ENCODE assay signal across 21 cellular contexts in the genomic region with DNA sequence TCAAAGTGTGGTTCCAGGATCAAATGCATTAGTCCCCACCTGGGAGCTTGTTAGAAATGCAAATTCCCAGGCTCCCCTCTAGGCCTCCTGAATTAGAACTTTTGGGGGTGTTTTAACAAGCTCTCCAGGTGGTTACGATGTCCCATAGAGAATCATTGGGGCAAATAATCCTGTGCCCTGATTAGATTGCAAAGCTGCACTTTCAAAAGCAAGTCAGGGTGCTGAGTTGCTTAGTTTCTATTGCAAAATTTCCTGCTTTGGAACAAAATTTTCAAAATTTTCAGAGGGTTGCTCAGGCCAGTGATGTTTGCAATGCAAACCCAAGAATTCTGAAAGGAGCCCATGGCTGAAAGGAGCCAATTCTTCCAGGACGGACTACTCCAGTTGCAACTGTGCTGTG.
A peak's percentile ranks its signal among the peaks of the same experiment; 100 is the strongest.
DNase-seq lines count a peak whose midpoint lies in the region; ATAC-seq, FAIRE-seq and TF ChIP-seq lines count a peak whose summit lies in the region.
"Had no signal": no experiment of that assay in that cellular context is flagged by ENCODE, and none has a peak within 500 bp of the region (broad histone marks: within the 10 kb centered on the region; RNA-seq: fewer than 3 reads in every experiment).

No MANE protein-coding gene starts in this region.

- no peak for TF ChIP-seq RAD21 in HepG2 (CRISPR knock-in tag; IDR thresholded peaks at IDR 0.05)

- no peak overlapping the region for H3K9ac ChIP-seq in HepG2 (ENCODE audit: insufficient read depth, low read depth, low read length)
- no peak overlapping the region for H3K9ac ChIP-seq in neural progenitor cell

- H2AFZ ChIP-seq in HepG2 (ENCODE audit: low read length) (no peak overlapping the region), neural progenitor cell (replicated peaks) (no peak overlapping the region)

- in situ Hi-C loops in HepG2 (cut with HindIII; ENCODE audit: extremely low pct_ligation_motif_present, low pct_unique_long_range_greater_than_20kb) = no loop called here

- H3K4me3 ChIP-seq in HepG2 (replicated peaks in 1 of 3; ENCODE audit: insufficient read depth in 1 of 3, low read depth in 2 of 3, low read length in 3 of 3) (no peak overlapping the region), right lobe of liver (no peak overlapping the region), neural progenitor cell (no peak overlapping the region)
- H3K4me3 ChIP-seq: prostate gland had no signal

- no peaks in the 10 kb centered on the region for H3K9me3 ChIP-seq in HepG2 (ENCODE audit: low read length)
- H3K9me3 ChIP-seq in right lobe of liver = no peaks in the 10 kb centered on the region
- no peaks in the 10 kb centered on the region for H3K9me3 ChIP-seq in neural progenitor cell (ENCODE audit: low read depth)
- H3K9me3 ChIP-seq: prostate gland had no signal

- peaks cover 2% of the 10 kb centered on the region for H3K9me3 Mint-ChIP-seq in neural progenitor cell
- H3K9me3 Mint-ChIP-seq: stimulated activated naive CD8-positive, alpha-beta T cell treated with anti-CD3 and anti-CD28 coated beads, Interleukin-15, Interleukin-2, amounts not matched to agents 100 ng/mL and 50 ng/mL, for 24 hours; T-helper 2 cell treated with Interferon-gamma antibody and Interleukin-4, amounts not matched to agents 5 μg/mL and 100 μg/mL, for 36 hours had no signal

- ATAC-seq in HepG2 (no peak), right lobe of liver (no peak), GM19324 (IDR thresholded peaks at IDR 0.05; ENCODE audit: low FRiP score, unreplicated experiment) (no peak), GM21423 (IDR thresholded peaks at IDR 0.05; ENCODE audit: unreplicated experiment) (no peak)
- ATAC-seq: left ventricle myocardium superior had no signal

- H4K20me1 ChIP-seq in HepG2 (ENCODE audit: insufficient read depth, low read length) (no peaks in the 10 kb centered on the region), neural progenitor cell (ENCODE audit: low read depth) (no peaks in the 10 kb centered on the region)

- H3K4me2 ChIP-seq in HepG2 (ENCODE audit: low read depth, low read length) (no peak overlapping the region), neural progenitor cell (peak overlapping the region; percentile 73)

- H3K4me1 Mint-ChIP-seq in neural progenitor cell = peaks cover 63% of the 10 kb centered on the region

- TF ChIP-seq CTCF in HepG2 (CRISPR knock-in tag; IDR thresholded peaks at IDR 0.05) = no peak
- TF ChIP-seq CTCF in right lobe of liver (IDR thresholded peaks at IDR 0.05) = no peak
- no peak for TF ChIP-seq CTCF in neural progenitor cell (IDR thresholded peaks at IDR 0.05)

- DNase-seq in HepG2 (ENCODE audit: low spot score) (no peak), right lobe of liver (no peak), fibroblast of gingiva (ENCODE audit: low read depth) (peak; percentile 45), neural progenitor cell (ENCODE audit: low spot score) (peak; percentile 59), NCI-H1436 (lab: John Stamatoyannopoulos, UW) (no peak), head of caudate nucleus (no peak)
- DNase-seq: activated CD4-positive, alpha-beta T cell treated with anti-CD3 and anti-CD28 coated beads for 4 hours; activated CD8-positive, alpha-beta memory T cell treated with anti-CD3 and anti-CD28 coated beads, Interleukin-2, amount 50 U/mL, for 4 hours; activated naive CD4-positive, alpha-beta T cell; dermis blood vessel endothelial cell; erythroblast; hypothalamus; KBM-7; left ventricle myocardium superior; NK-92 treated with Interleukin-12 subunit alpha and Interleukin-12 subunit beta, amount 100 ng/mL, for 24 hours had no signal

- BruUV-seq in HepG2 (replicated peaks; lab: Mats Ljungman, UMichigan) = no TSS peak

- H3K36me3 ChIP-seq in HepG2 (replicated peaks in 1 of 2; ENCODE audit: control insufficient read depth in 1 of 2, insufficient read depth in 2 of 2, low read length in 2 of 2) = peaks cover 0 to 5% of the 10 kb centered on the region in 2 experiments; a peak in 1 of 5 replicates
- H3K36me3 ChIP-seq in right lobe of liver = no peaks in the 10 kb centered on the region
- no peaks in the 10 kb centered on the region for H3K36me3 ChIP-seq in neural progenitor cell
- H3K36me3 ChIP-seq: prostate gland had no signal

- H3K79me2 ChIP-seq in HepG2 (ENCODE audit: insufficient read depth, low read length) (no peaks in the 10 kb centered on the region), neural progenitor cell (ENCODE audit: low read depth) (no peaks in the 10 kb centered on the region)

- H3K4me1 ChIP-seq in HepG2 (ENCODE audit: insufficient read depth, low read length) (peaks cover 43% of the 10 kb centered on the region), right lobe of liver (peaks cover 0 to 35% (median 10%) of the 10 kb centered on the region in 4 donors), neural progenitor cell (peaks cover 51% of the 10 kb centered on the region)

- peaks cover 44% of the 10 kb centered on the region for H3F3A ChIP-seq in neural progenitor cell (ENCODE audit: low read depth)

- no peak for TF ChIP-seq POLR2A in HepG2 (IDR thresholded peaks at IDR 0.05; ENCODE audit: insufficient read depth in 1 of 2, low read depth in 2 of 2, low read length in 2 of 2)
- TF ChIP-seq POLR2A in right lobe of liver (IDR thresholded peaks at IDR 0.05) = no peak

- intact Hi-C loops in HepG2 (cut with micrococcal nuclease; ENCODE audit: unreplicated experiment) (loop anchor here (1.0 kb wide), 1 partner anchor 25 kb away; no protein-coding TSS in a partner anchor), right lobe of liver (cut with DNase I) (no loop called here), head of caudate nucleus (cut with DNase I) (loop anchor here (5.0 to 10.0 kb wide), 2 partner anchors 268 to 416 kb away; partner anchors contain the start of gene MAML3)

- no peaks in the 10 kb centered on the region for H3K27me3 ChIP-seq in HepG2 (ENCODE audit: control insufficient read depth in 1 of 2, insufficient read depth in 2 of 2, low read length in 2 of 2)
- H3K27me3 ChIP-seq in right lobe of liver = no peaks in the 10 kb centered on the region
- no peaks in the 10 kb centered on the region for H3K27me3 ChIP-seq in neural progenitor cell

- no peak for FAIRE-seq in HepG2 (lab: Jason Lieb, UNC)

- WGBS in HepG2 (ENCODE audit: low lambda C conversion rate) = 100% methylated on average over 2 of the region's 2 CpGs
- WGBS in right lobe of liver (ENCODE audit: insufficient coverage, low coverage, low lambda C conversion rate, missing lambda C conversion rate) = 100% methylated on average over 1 of the region's 2 CpGs

- peak overlapping the region; percentile 78 for H3K4me3 Mint-ChIP-seq in neural progenitor cell
- H3K4me3 Mint-ChIP-seq: T-helper 2 cell treated with Interferon-gamma antibody and Interleukin-4, amounts not matched to agents 5 μg/mL and 100 μg/mL, for 36 hours had no signal

- H3K36me3 Mint-ChIP-seq in neural progenitor cell = no peaks in the 10 kb centered on the region

- H3K27ac ChIP-seq in HepG2 (ENCODE audit: extremely low read length, insufficient read depth, low read length) (no peak overlapping the region), right lobe of liver (no peak overlapping the region), neural progenitor cell (no peak overlapping the region)
- H3K27ac ChIP-seq: HL-60 had no signal

- peaks cover 3% of the 10 kb centered on the region for H3K27me3 Mint-ChIP-seq in neural progenitor cell (ENCODE audit: insufficient read depth, low read depth)

- CTCF ChIA-PET in HepG2 (lab: Yijun Ruan, JAX; ENCODE audit: low intra/inter-chr PET ratio, low total read pairs) = no interaction called here

- TF ChIP-seq EP300 in HepG2 (IDR thresholded peaks at IDR 0.05; ENCODE audit: low read depth in 2 of 2, low read length in 2 of 2) (no peak), HepG2 (CRISPR knock-in tag; IDR thresholded peaks at IDR 0.05; ENCODE audit: borderline replicate concordance) (no peak)

- POLR2A ChIA-PET in HepG2 (lab: Yijun Ruan, JAX) = no interaction called here

- peak overlapping the region; percentile 50 for H3K27ac Mint-ChIP-seq in neural progenitor cell
- H3K27ac Mint-ChIP-seq: stimulated activated naive CD8-positive, alpha-beta T cell treated with anti-CD3 and anti-CD28 coated beads, Interleukin-15, Interleukin-2, amounts not matched to agents 100 ng/mL and 50 ng/mL, for 24 hours; T-helper 2 cell treated with Interferon-gamma antibody and Interleukin-4, amounts not matched to agents 5 μg/mL and 100 μg/mL, for 36 hours had no signal

TF ChIP-seq in HepG2, 621 proteins besides CTCF, POLR2A, EP300 and RAD21:
- TF ChIP-seq SRY (CRISPR knock-in tag; IDR thresholded peaks at IDR 0.05) (no peak), NCOR1 (IDR thresholded peaks at IDR 0.05; ENCODE audit: borderline replicate concordance, low read length) (no peak), POLR2G (IDR thresholded peaks at IDR 0.05; ENCODE audit: low read depth, low read length) (0 out of 2 replicates have a peak, but pooled peaks have one; percentile 21), ZNF180 (CRISPR knock-in tag; IDR thresholded peaks at IDR 0.05; ENCODE audit: borderline replicate concordance, low read depth) (no peak), ZKSCAN5 (CRISPR knock-in tag; IDR thresholded peaks at IDR 0.05) (no peak), BORCS8-MEF2B (CRISPR knock-in tag; IDR thresholded peaks at IDR 0.05) (no peak)
TF ChIP-seq in HepG2: peak in this region for 1.

Comparison
In these comparisons a context has a peak if more than half of its experiments do, and no peak if none do; other contexts are left out.
1. intact Hi-C loops: an anchor here in HepG2 (1.0 kb wide) and head of caudate nucleus (5.0 to 10.0 kb wide); none called in right lobe of liver.
2. DNase-seq: peak in fibroblast of gingiva (single experiment) and neural progenitor cell (single experiment); none in HepG2 (single experiment), right lobe of liver (0 of 3), NCI-H1436 (single experiment) and head of caudate nucleus (0 of 42).